Comparison of ENCODE assay signal across 19 cellular contexts in the genomic region with DNA sequence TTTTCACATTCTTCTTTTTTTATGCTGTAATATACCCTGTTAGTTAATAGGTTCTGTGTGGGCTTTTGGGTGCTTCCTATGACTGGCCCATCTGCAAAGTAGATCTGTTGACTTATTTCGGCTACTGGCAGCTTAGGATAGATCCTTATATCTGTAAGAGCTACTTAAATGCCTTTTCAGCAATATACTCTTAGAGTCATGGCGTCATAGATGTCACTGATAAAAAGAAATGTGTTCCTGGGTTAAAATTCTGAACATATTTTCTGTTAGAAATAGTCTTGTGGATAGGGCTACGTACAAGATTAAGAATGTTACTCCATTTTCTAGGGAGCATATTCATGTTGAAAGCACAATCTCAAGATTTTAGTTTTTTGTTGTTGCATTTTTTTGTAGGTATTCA. TPM values are rescaled to one million over a fixed set of nuclear protein-coding genes. Genes with fewer than 3 reads are reported as not detected.
A peak's percentile ranks its signal among the peaks of the same experiment; 100 is the strongest.
DNase-seq lines count a peak whose midpoint lies in the region; ATAC-seq and TF ChIP-seq lines count a peak whose summit lies in the region.
"Had no signal": no experiment of that assay in that cellular context is flagged by ENCODE, and none has a peak within 500 bp of the region (broad histone marks: within the 10 kb centered on the region; RNA-seq: fewer than 3 reads in every experiment).

No MANE protein-coding gene starts in this region.

- no peaks in the 10 kb centered on the region for H3K27me3 Mint-ChIP-seq in stimulated activated naive CD8-positive, alpha-beta T cell treated with anti-CD3 and anti-CD28 coated beads, Interleukin-15, Interleukin-2, amounts not matched to agents 100 ng/mL and 50 ng/mL, for 24 hours
- H3K27me3 Mint-ChIP-seq in chondrocyte (ENCODE audit: low read depth): no peaks in the 10 kb centered on the region

- H3K27ac Mint-ChIP-seq in stimulated activated naive CD8-positive, alpha-beta T cell treated with anti-CD3 and anti-CD28 coated beads, Interleukin-15, Interleukin-2, amounts not matched to agents 100 ng/mL and 50 ng/mL, for 24 hours: no peak overlapping the region
- H3K27ac Mint-ChIP-seq in chondrocyte (ENCODE audit: unreplicated experiment): no peak overlapping the region
- H3K27ac Mint-ChIP-seq: endodermal cell had no signal

- peaks cover 12% of the 10 kb centered on the region; the same call in 1 of the 2 replicates for H3F3A ChIP-seq in SU-DHL-6 (ENCODE audit: insufficient read depth)

- no peak overlapping the region for H3K4me3 ChIP-seq in SU-DHL-6 (ENCODE audit: insufficient read depth, low read length, poor library complexity, severe bottlenecking)
- no peak overlapping the region for H3K4me3 ChIP-seq in effector memory CD4-positive, alpha-beta T cell (ENCODE audit: insufficient read depth, low read depth, low read length, poor library complexity, severe bottlenecking)
- H3K4me3 ChIP-seq: lower lobe of right lung, thoracic aorta had no signal

- H3K36me3 Mint-ChIP-seq in stimulated activated naive CD8-positive, alpha-beta T cell treated with anti-CD3 and anti-CD28 coated beads, Interleukin-15, Interleukin-2, amounts not matched to agents 100 ng/mL and 50 ng/mL, for 24 hours (ENCODE audit: low read depth): peaks cover 47% of the 10 kb centered on the region
- H3K36me3 Mint-ChIP-seq in chondrocyte (ENCODE audit: low read depth): no peaks in the 10 kb centered on the region

- no peak for DNase-seq in stimulated activated naive CD8-positive, alpha-beta T cell treated with anti-CD3 and anti-CD28 coated beads, Interleukin-15, Interleukin-2, amounts not matched to agents 100 U/mL and 50 U/mL, for 24 hours
- no peak for DNase-seq in effector memory CD4-positive, alpha-beta T cell
- no peak for DNase-seq in stimulated activated naive CD4-positive, alpha-beta T cell treated with Interleukin-2 at 50 U/mL for 16 hours (lab: John Stamatoyannopoulos, UW)
- no peak for DNase-seq in AML-193 (lab: John Stamatoyannopoulos, UW)
- no peak for DNase-seq in chondrocyte (ENCODE audit: low spot score)
- DNase-seq: activated gamma-delta T cell treated with Interleukin-2 at 50 U/mL for 16 hours, COR-L47, endodermal cell, lower lobe of right lung, NCI-H146, NCI-H774, occipital lobe, retina, SHP77 treated with DMSO at 0.1 percent for 48 hours had no signal

- H3K9me2 ChIP-seq in SU-DHL-6 (replicated peaks; ENCODE audit: insufficient read depth, low read length): no peaks in the 10 kb centered on the region

- H2AFZ ChIP-seq in SU-DHL-6 (ENCODE audit: low read depth, low read length, severe bottlenecking): no peak overlapping the region

- H3K4me2 ChIP-seq in SU-DHL-6 (ENCODE audit: low read depth, low read length, poor library complexity, severe bottlenecking): peak overlapping the region; percentile 11

- no peaks in the 10 kb centered on the region for H3K27me3 ChIP-seq in SU-DHL-6 (ENCODE audit: low read length)
- H3K27me3 ChIP-seq in effector memory CD4-positive, alpha-beta T cell (replicated peaks; ENCODE audit: control insufficient read depth, insufficient read depth, low read length, poor library complexity, severe bottlenecking): no peaks in the 10 kb centered on the region

- TF ChIP-seq CTCF in SU-DHL-6 (IDR thresholded peaks at IDR 0.05; ENCODE audit: insufficient read depth, low read length, poor library complexity, severe bottlenecking) (no peak), chondrocyte (IDR thresholded peaks at IDR 0.05) (no peak)

- H3K4me1 ChIP-seq in effector memory CD4-positive, alpha-beta T cell (ENCODE audit: control insufficient read depth, insufficient read depth, low read length, poor library complexity, severe bottlenecking): peaks cover 11% of the 10 kb centered on the region

- ATAC-seq in stimulated activated naive CD8-positive, alpha-beta T cell treated with anti-CD3 and anti-CD28 coated beads, Interleukin-15, Interleukin-2, amounts not matched to agents 100 U/mL and 50 U/mL, for 24 hours: no peak
- ATAC-seq in GM21576 (IDR thresholded peaks at IDR 0.05; ENCODE audit: unreplicated experiment): no peak

- no peaks in the 10 kb centered on the region for H4K20me1 ChIP-seq in SU-DHL-6 (ENCODE audit: low read depth, low read length)

- H3K4me1 Mint-ChIP-seq in stimulated activated naive CD8-positive, alpha-beta T cell treated with anti-CD3 and anti-CD28 coated beads, Interleukin-15, Interleukin-2, amounts not matched to agents 100 ng/mL and 50 ng/mL, for 24 hours (ENCODE audit: low read depth): peaks cover 41% of the 10 kb centered on the region
- peaks cover 26% of the 10 kb centered on the region for H3K4me1 Mint-ChIP-seq in chondrocyte (ENCODE audit: low read depth)

- H3K9ac ChIP-seq in SU-DHL-6 (ENCODE audit: low read length): no peak overlapping the region

- no peaks in the 10 kb centered on the region for H3K9me3 Mint-ChIP-seq in stimulated activated naive CD8-positive, alpha-beta T cell treated with anti-CD3 and anti-CD28 coated beads, Interleukin-15, Interleukin-2, amounts not matched to agents 100 ng/mL and 50 ng/mL, for 24 hours
- no peaks in the 10 kb centered on the region for H3K9me3 Mint-ChIP-seq in chondrocyte (ENCODE audit: low read depth)
- H3K9me3 Mint-ChIP-seq: endodermal cell had no signal

- H3K79me2 ChIP-seq in SU-DHL-6 (ENCODE audit: insufficient read depth, low read length): peaks cover 96% of the 10 kb centered on the region

- H3K4me3 Mint-ChIP-seq in stimulated activated naive CD8-positive, alpha-beta T cell treated with anti-CD3 and anti-CD28 coated beads, Interleukin-15, Interleukin-2, amounts not matched to agents 100 ng/mL and 50 ng/mL, for 24 hours: peak overlapping the region; percentile 33
- no peak overlapping the region for H3K4me3 Mint-ChIP-seq in chondrocyte (ENCODE audit: unreplicated experiment)
- H3K4me3 Mint-ChIP-seq: endodermal cell had no signal

- peaks cover 3% of the 10 kb centered on the region; the same call in 1 of the 2 replicates for H3K36me3 ChIP-seq in SU-DHL-6 (ENCODE audit: low read length)
- no peaks in the 10 kb centered on the region for H3K36me3 ChIP-seq in effector memory CD4-positive, alpha-beta T cell (ENCODE audit: control insufficient read depth, insufficient read depth, low read length)
- H3K36me3 ChIP-seq: lower lobe of right lung, thoracic aorta had no signal

- H3K27ac ChIP-seq in SU-DHL-6 (ENCODE audit: low read depth, low read length): no peak overlapping the region
- H3K27ac ChIP-seq in effector memory CD4-positive, alpha-beta T cell (ENCODE audit: insufficient read depth, low read length, poor library complexity, severe bottlenecking): peak overlapping the region; percentile 20
- H3K27ac ChIP-seq: lower lobe of right lung, thoracic aorta, VCaP had no signal

- H3K9me3 ChIP-seq in SU-DHL-6 (ENCODE audit: insufficient read depth, low read length): no peaks in the 10 kb centered on the region
- H3K9me3 ChIP-seq in effector memory CD4-positive, alpha-beta T cell (ENCODE audit: control insufficient read depth, low read length): no peaks in the 10 kb centered on the region
- H3K9me3 ChIP-seq: lower lobe of right lung, thoracic aorta had no signal

RNA-seq across cellular contexts. Expression of gene AKAP11, which starts 4.7 kb away (rescaled TPM):
- total RNA-seq in chondrocyte: 34.3 to 38.3 TPM (median 34.9 TPM) in 3 replicates
